22 cellular contexts compared by ENCODE assay signal in the genomic region with DNA sequence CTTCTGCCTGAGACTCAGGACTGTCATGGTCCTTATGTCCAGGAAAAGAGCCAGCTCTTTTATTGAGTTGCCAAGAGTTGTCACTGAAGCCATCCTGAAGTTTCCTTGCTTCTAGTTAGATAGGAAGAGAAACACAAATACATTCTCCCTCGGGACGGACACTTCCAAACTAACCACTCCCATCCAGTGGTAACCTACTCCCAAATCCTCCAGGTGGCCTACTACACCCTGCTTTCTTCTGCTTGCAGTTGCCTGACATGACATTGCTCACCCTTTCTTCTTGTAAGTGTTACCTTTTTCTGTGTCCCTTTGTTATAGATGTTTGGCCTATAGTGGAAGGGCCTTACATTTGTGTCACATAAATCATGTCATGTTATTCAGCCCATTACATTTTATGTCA.
DNase-seq lines count a peak whose midpoint lies in the region; ATAC-seq and TF ChIP-seq lines count a peak whose summit lies in the region.
"Had no signal": no experiment of that assay in that cellular context is flagged by ENCODE, and none has a peak within 500 bp of the region (broad histone marks: within the 10 kb centered on the region; RNA-seq: fewer than 3 reads in every experiment).

No MANE protein-coding gene starts in this region.

- TF ChIP-seq CTCF in GM10266 (IDR thresholded peaks at IDR 0.05; ENCODE audit: control insufficient read depth, insufficient read depth, low read depth, missing control alignments) (peak; percentile 13), LNCaP clone FGC (IDR thresholded peaks at IDR 0.05; ENCODE audit: control insufficient read depth, extremely low read depth, insufficient read depth) (peak; percentile 47), body of pancreas (IDR thresholded peaks at IDR 0.05) (peak in 4 of 7 experiments; percentile 34 to 41 (median 37)), lung (IDR thresholded peaks at IDR 0.05; ENCODE audit: control extremely low read depth, extremely low read depth) (no peak)

- intact Hi-C loops in body of pancreas (cut with DNase I), result no loop called here

- no peaks in the 10 kb centered on the region for H3K4me1 ChIP-seq in body of pancreas
- H3K4me1 ChIP-seq in lung (ENCODE audit: control insufficient read depth in 2 of 2, insufficient read depth in 2 of 2, low read length in 2 of 2), result no peaks in the 10 kb centered on the region
- H3K4me1 ChIP-seq: parathyroid adenoma, thyroid gland had no signal

- no peaks in the 10 kb centered on the region for H3K9me3 ChIP-seq in body of pancreas
- H3K9me3 ChIP-seq in lung (ENCODE audit: control insufficient read depth in 2 of 2, insufficient read depth in 1 of 2, low read length in 1 of 2), result no peaks in the 10 kb centered on the region
- H3K9me3 ChIP-seq: thyroid gland had no signal

- H3K27me3 ChIP-seq in body of pancreas, result no peaks in the 10 kb centered on the region
- no peaks in the 10 kb centered on the region for H3K27me3 ChIP-seq in lung (ENCODE audit: control insufficient read depth, insufficient read depth)
- H3K27me3 ChIP-seq: thyroid gland had no signal

- H3K4me3 ChIP-seq in LNCaP clone FGC (ENCODE audit: low read depth, low read length), result no peak overlapping the region
- H3K4me3 ChIP-seq in body of pancreas, result no peak overlapping the region
- H3K4me3 ChIP-seq in lung, result no peak overlapping the region
- H3K4me3 ChIP-seq: thyroid gland had no signal

- no peak for TF ChIP-seq POLR2A in body of pancreas (IDR thresholded peaks at IDR 0.05)

- WGBS in body of pancreas, 2 donors, result 11 to 18% methylated on average over 2 of the region's 2 CpGs
- 40 to 52% methylated on average over 2 of the region's 2 CpGs for whole genome bisulfite sequencing in lung, 2 donors

- DNase-seq in GM10266 (ENCODE audit: extremely low spot score), result peak; percentile 4
- peak; percentile 19 for DNase-seq in LNCaP clone FGC (ENCODE audit: low read depth)
- DNase-seq in body of pancreas, result peak in 2 of 4 donors; percentile 11 to 13
- no peak for DNase-seq in lung (ENCODE audit: low spot score)
- no peak for DNase-seq in stimulated activated CD4-positive, alpha-beta T cell treated with anti-CD3 and anti-CD28 coated beads, Interleukin-1b, Interleukin-23, amount 100 ng/mL, for 48 hours
- DNase-seq in T-helper 2 cell, result no peak
- DNase-seq in HT-29 (ENCODE audit: low spot score), result no peak
- DNase-seq: activated CD4-positive, alpha-beta T cell treated with anti-CD3 and anti-CD28 coated beads for 4 hours; activated CD8-positive, alpha-beta memory T cell treated with anti-CD3 and anti-CD28 coated beads, Interleukin-2, amount 10 ng/mL, durations not matched to agents 7 days and 5 days; activated naive CD8-positive, alpha-beta T cell treated with anti-CD3 and anti-CD28 coated beads for 36 hours; CD4-positive, alpha-beta memory T cell; DND-41; effector CD4-positive, alpha-beta T cell; hippocampal formation; kidney; natural killer cell; NCI-H1436 treated with DMSO at 0.1 percent for 48 hours; stimulated activated naive CD4-positive, alpha-beta T cell treated with Interleukin-2 at 50 U/mL for 16 hours; thyroid gland had no signal

- H3K27ac ChIP-seq in body of pancreas (no peak overlapping the region), lung (ENCODE audit: low read depth in 1 of 2, low read length in 1 of 2) (no peak overlapping the region)
- H3K27ac ChIP-seq: parathyroid adenoma, RWPE1, thyroid gland had no signal

- H3K36me3 ChIP-seq in body of pancreas (replicated peaks in 1 of 2; ENCODE audit: insufficient read depth in 1 of 2, low read depth in 2 of 2) (no peaks in the 10 kb centered on the region), lung (ENCODE audit: control insufficient read depth in 2 of 2, insufficient read depth in 2 of 2, low read length in 2 of 2) (no peaks in the 10 kb centered on the region)
- H3K36me3 ChIP-seq: thyroid gland had no signal

- no peak for ATAC-seq in body of pancreas
- peak; percentile 53 for ATAC-seq in lung (ENCODE audit: insufficient read depth, low FRiP score)
- ATAC-seq: activated CD8-positive, alpha-beta memory T cell treated with anti-CD3 and anti-CD28 coated beads, Interleukin-2, amount 10 ng/mL, durations not matched to agents 7 days and 5 days; activated T-helper 17 cell treated with anti-CD3 and anti-CD28 coated beads, Interleukin-2, amount 50 U/mL, for 72 hours; natural killer cell had no signal

Comparison
In these comparisons a context has a peak if more than half of its experiments do, and no peak if none do; other contexts are left out.
1. DNase-seq: peak in GM10266 (single experiment) and LNCaP clone FGC (single experiment); none in lung (single experiment), stimulated activated CD4-positive, alpha-beta T cell treated with anti-CD3 and anti-CD28 coated beads, Interleukin-1b, Interleukin-23, amount 100 ng/mL, for 48 hours (single experiment), T-helper 2 cell (0 of 5) and HT-29 (single experiment).